ENCODE assay signal across 8 cellular contexts in the genomic region with DNA sequence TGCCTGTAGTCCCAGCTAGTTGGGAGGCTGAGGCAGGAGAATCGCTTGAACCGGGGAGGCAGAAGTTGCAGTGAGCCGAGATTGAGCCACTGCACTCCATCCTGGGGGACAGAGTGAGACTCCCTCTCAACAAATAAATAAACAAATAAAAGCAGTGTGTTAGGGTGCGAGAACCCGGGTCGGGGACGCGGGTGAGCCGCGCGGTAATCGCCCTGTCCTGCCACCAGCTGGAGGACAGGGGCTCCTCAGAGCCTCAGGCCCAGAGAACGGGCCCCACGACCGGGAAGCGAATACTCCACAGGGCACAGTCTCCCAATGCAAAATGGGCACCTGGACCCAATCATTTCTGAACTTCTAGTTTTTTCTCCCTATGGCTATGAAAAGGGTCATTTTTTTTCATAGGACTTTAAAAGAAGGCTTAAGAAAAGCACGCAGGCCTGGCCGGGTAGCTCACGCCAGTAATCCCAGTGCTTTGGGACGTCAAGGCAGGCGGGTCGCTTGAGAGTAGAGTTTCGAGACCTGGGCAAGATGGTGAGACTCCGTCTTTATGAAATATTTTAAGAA. TPM values are rescaled to one million over a fixed set of nuclear protein-coding genes. Genes with fewer than 3 reads are reported as not detected.
DNase-seq lines count a peak whose midpoint lies in the region; ATAC-seq and TF ChIP-seq lines count a peak whose summit lies in the region.

No MANE protein-coding gene starts in this region.

- H3K27me3 Mint-ChIP-seq in activated naive CD4-positive, alpha-beta T cell treated with anti-CD3 and anti-CD28 coated beads for 36 hours (ENCODE audit: low read depth), result no peaks in the 10 kb centered on the region

- TF ChIP-seq CTCF in kidney epithelial cell (IDR thresholded peaks at IDR 0.05; ENCODE audit: insufficient read depth, low read length, poor library complexity, severe bottlenecking) (no peak), thyroid gland (IDR thresholded peaks at IDR 0.05) (no peak)

- no peaks in the 10 kb centered on the region for H3K9me3 ChIP-seq in thyroid gland

- H3K4me1 Mint-ChIP-seq in activated naive CD4-positive, alpha-beta T cell treated with anti-CD3 and anti-CD28 coated beads for 36 hours (ENCODE audit: low read depth), result peaks cover 30% of the 10 kb centered on the region

- H3K4me1 ChIP-seq in thyroid gland, result peaks cover 14 to 23% of the 10 kb centered on the region in 2 donors

- H3K9me3 Mint-ChIP-seq in activated naive CD4-positive, alpha-beta T cell treated with anti-CD3 and anti-CD28 coated beads for 36 hours, result no peaks in the 10 kb centered on the region

- WGBS in thyroid gland, 2 donors, result 82 to 83% methylated on average over 24 of the region's 24 CpGs

- H3K27ac Mint-ChIP-seq in activated naive CD4-positive, alpha-beta T cell treated with anti-CD3 and anti-CD28 coated beads for 36 hours, result peak overlapping the region; percentile 97

- ATAC-seq in GM19395 (IDR thresholded peaks at IDR 0.05; ENCODE audit: unreplicated experiment), result no peak

- H3K4me3 ChIP-seq in kidney epithelial cell (ENCODE audit: low read depth, low read length), result peak overlapping the region; percentile 34
- H3K4me3 ChIP-seq in thyroid gland (replicated peaks in 1 of 3), result peak overlapping the region in 2 of 3 donors; percentile 15 to 91

- H3K36me3 ChIP-seq in kidney epithelial cell (ENCODE audit: control insufficient read depth, insufficient read depth, low read length) (no peaks in the 10 kb centered on the region), thyroid gland (peaks cover 0 to 3% of the 10 kb centered on the region in 2 donors)

- intact Hi-C loops in activated naive CD4-positive, alpha-beta T cell treated with anti-CD3 and anti-CD28 coated beads for 36 hours (cut with micrococcal nuclease), result no loop called here
- intact Hi-C loops in thyroid gland (cut with DNase I), result no loop called here

- H3K27ac ChIP-seq in thyroid gland, result peak overlapping the region in 2 of 3 donors; percentile 5 to 62

- CTCF ChIA-PET in activated naive CD4-positive, alpha-beta T cell treated with anti-CD3 and anti-CD28 coated beads for 36 hours (lab: Charles Lee), result interaction anchor here (0.8 kb wide), 1 partner anchor 13 kb away, joined by 4 read pairs; no protein-coding TSS in a partner anchor

- H3K27me3 ChIP-seq in kidney epithelial cell (ENCODE audit: control insufficient read depth, insufficient read depth, low read length) (no peaks in the 10 kb centered on the region), thyroid gland (no peaks in the 10 kb centered on the region)

- TF ChIP-seq POLR2A in thyroid gland (IDR thresholded peaks at IDR 0.05), result no peak

- DNase-seq in stimulated activated CD4-positive, alpha-beta T cell treated with anti-CD3 and anti-CD28 coated beads, Interleukin-4, amount 100 ng/mL, for 24 hours, result peak; percentile 21
- DNase-seq in stimulated activated CD4-positive, alpha-beta T cell treated with anti-CD3 and anti-CD28 coated beads, Interleukin-2, amount 100 ng/mL, for 48 hours, result no peak
- DNase-seq in activated naive CD4-positive, alpha-beta T cell treated with anti-CD3 and anti-CD28 coated beads for 36 hours, result peak; percentile 14
- DNase-seq in kidney epithelial cell (ENCODE audit: low read depth) (no peak), thyroid gland (no peak), GM19238 (ENCODE audit: insufficient read length, low spot score) (no peak), hippocampal formation (lab: John Stamatoyannopoulos, UW) (no peak)

- H3K36me3 Mint-ChIP-seq in activated naive CD4-positive, alpha-beta T cell treated with anti-CD3 and anti-CD28 coated beads for 36 hours (ENCODE audit: low read depth), result peaks cover 43% of the 10 kb centered on the region

- H3K4me3 Mint-ChIP-seq in activated naive CD4-positive, alpha-beta T cell treated with anti-CD3 and anti-CD28 coated beads for 36 hours, result peak overlapping the region; percentile 94

RNA-seq across cellular contexts. Expression of gene MCM5, which starts 0.7 kb away (rescaled TPM):
- 100 to 1,000 TPM; 293 to 301 TPM for total RNA-seq in activated naive CD4-positive, alpha-beta T cell treated with anti-CD3 and anti-CD28 coated beads for 36 hours
- total RNA-seq in kidney epithelial cell (31.5 and 34.6 TPM in 2 replicates), thyroid gland (10 to 100 TPM; 16.7 to 34.7 (median 25.1) TPM)

RNA-seq across cellular contexts. Expression of gene HMOX1, which starts 18.3 kb away (rescaled TPM):
- under 1 TPM; 0.15 to 0.21 TPM for total RNA-seq in activated naive CD4-positive, alpha-beta T cell treated with anti-CD3 and anti-CD28 coated beads for 36 hours
- total RNA-seq in kidney epithelial cell (37.7 and 45.7 TPM in 2 replicates), thyroid gland (10 to 100 TPM in 1 of 4 donors, 1 to 10 TPM in 3; 5.2 to 13.0 (median 6.9) TPM)

Comparison
In these comparisons a context has a peak if more than half of its experiments do, and no peak if none do; other contexts are left out.
1. DNase-seq: peak in stimulated activated CD4-positive, alpha-beta T cell treated with anti-CD3 and anti-CD28 coated beads, Interleukin-4, amount 100 ng/mL, for 24 hours (single experiment) and activated naive CD4-positive, alpha-beta T cell treated with anti-CD3 and anti-CD28 coated beads for 36 hours (single experiment); none in stimulated activated CD4-positive, alpha-beta T cell treated with anti-CD3 and anti-CD28 coated beads, Interleukin-2, amount 100 ng/mL, for 48 hours (0 of 2), kidney epithelial cell (single experiment), thyroid gland (0 of 2), GM19238 (single experiment) and hippocampal formation (0 of 2).
2. RNA of gene HMOX1, which starts 18.3 kb away (total RNA-seq): 37.7 to 45.7 TPM in kidney epithelial cell and 5.2 to 13.0 TPM in thyroid gland; 0.15 to 0.21 TPM in activated naive CD4-positive, alpha-beta T cell treated with anti-CD3 and anti-CD28 coated beads for 36 hours; every median in the first group is over 4 times any median in the second.